Comparison of ENCODE assay signal across 11 cellular contexts in the genomic region with DNA sequence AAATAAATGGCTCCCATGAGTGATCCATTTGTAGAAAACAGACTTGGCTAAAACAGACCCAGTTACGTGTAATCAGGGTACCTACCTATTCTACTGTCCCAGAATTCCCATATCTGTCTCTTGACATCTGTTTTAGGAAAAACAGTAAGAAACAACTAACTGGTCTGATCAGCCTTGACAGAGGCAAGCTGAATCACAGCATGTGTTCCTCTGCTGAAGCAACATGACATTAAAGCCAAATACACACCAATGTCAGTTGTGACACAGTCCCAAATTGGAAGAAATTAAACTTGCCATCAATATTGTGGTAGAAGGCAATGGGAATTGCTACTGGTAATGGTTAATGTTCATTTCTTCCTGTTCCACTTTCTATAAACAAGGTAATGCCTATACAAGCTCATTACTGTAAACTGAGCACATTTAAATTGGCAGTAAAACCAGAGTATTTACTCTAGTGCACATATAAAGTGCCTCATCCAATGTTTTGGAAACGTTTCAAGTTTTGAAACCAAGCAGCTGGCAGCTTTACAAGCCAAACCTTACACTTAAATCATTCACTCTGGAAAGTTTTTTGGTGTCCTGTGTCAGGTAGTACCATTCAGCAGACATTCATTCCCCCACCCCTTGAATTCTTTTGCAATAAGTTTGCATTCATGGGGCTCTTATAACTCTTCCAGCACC. TPM values are rescaled to one million over a fixed set of nuclear protein-coding genes. Genes with fewer than 3 reads are reported as not detected.
DNase-seq lines count a peak whose midpoint lies in the region; ATAC-seq and TF ChIP-seq lines count a peak whose summit lies in the region.
"Had no signal": no experiment of that assay in that cellular context is flagged by ENCODE, and none has a peak within 500 bp of the region (broad histone marks: within the 10 kb centered on the region; RNA-seq: fewer than 3 reads in every experiment).

No MANE protein-coding gene starts in this region.

- H3K27ac Mint-ChIP-seq in WTC11, result no peak overlapping the region
- H3K27ac Mint-ChIP-seq: brain had no signal

- no peaks in the 10 kb centered on the region for H3K9me3 ChIP-seq in Karpas-422 (ENCODE audit: low read length)

- CTCF ChIA-PET in WTC11 (lab: Charles Lee), result interaction anchor here (1.0 to 1.8 kb wide), 2 partner anchors 28 to 32 kb away, joined by 3 to 9 read pairs; no protein-coding TSS in a partner anchor

- no peaks in the 10 kb centered on the region for H3K27me3 ChIP-seq in Karpas-422 (ENCODE audit: low read length)

- intact Hi-C loops in head of caudate nucleus (cut with DNase I), result no loop called here

- no peaks in the 10 kb centered on the region for H3K36me3 Mint-ChIP-seq in WTC11
- H3K36me3 Mint-ChIP-seq: brain had no signal

- peaks cover 7% of the 10 kb centered on the region for H3K4me1 Mint-ChIP-seq in WTC11

- no peaks in the 10 kb centered on the region for H3K9me2 ChIP-seq in Karpas-422 (replicated peaks; ENCODE audit: insufficient read depth, low read length)

- POLR2A ChIA-PET in WTC11 (lab: Charles Lee), result no interaction called here

- in situ Hi-C loops in astrocyte of the spinal cord (cut with HindIII; ENCODE audit: low sequenced_read_pairs), result no loop called here

- H2AFZ ChIP-seq in Karpas-422 (ENCODE audit: low read length), result no peak overlapping the region

- no peak for ATAC-seq in WTC11

- no peaks in the 10 kb centered on the region for H3K36me3 ChIP-seq in Karpas-422 (ENCODE audit: insufficient read depth, low read length)

- TF ChIP-seq CTCF in astrocyte of the spinal cord (IDR thresholded peaks at IDR 0.05; ENCODE audit: low read depth, low read length), result no peak
- TF ChIP-seq CTCF in WTC11 (IDR thresholded peaks at IDR 0.05), result no peak

- DNase-seq in DMS 273 treated with DMSO at 0.1 percent for 48 hours (lab: John Stamatoyannopoulos, UW), result peak; percentile 51
- peak; percentile 63 for DNase-seq in NCI-H2029 (lab: John Stamatoyannopoulos, UW)
- DNase-seq in astrocyte of the spinal cord (ENCODE audit: low read depth, low spot score), result peak; percentile 70
- peak; percentile 48 for DNase-seq in kidney tubule cell (ENCODE audit: low spot score)
- DNase-seq in WTC11 (ENCODE audit: low spot score), result no peak
- no peak for DNase-seq in head of caudate nucleus
- no peak for DNase-seq in Karpas-422
- no peak for DNase-seq in activated CD4-positive, alpha-beta T cell treated with anti-CD3 and anti-CD28 coated beads for 48 hours
- DNase-seq: C1 segment of cervical spinal cord had no signal

- no peaks in the 10 kb centered on the region for H3K79me2 ChIP-seq in Karpas-422 (ENCODE audit: low read length)

- H3K27ac ChIP-seq in Karpas-422 (ENCODE audit: low read length), result no peak overlapping the region

- no peaks in the 10 kb centered on the region for H3K4me1 ChIP-seq in Karpas-422 (ENCODE audit: low read length)

- H3K4me3 Mint-ChIP-seq in WTC11, result no peak overlapping the region
- H3K4me3 Mint-ChIP-seq: brain had no signal

- H3K4me3 ChIP-seq in astrocyte of the spinal cord (ENCODE audit: low read depth, low read length) (no peak overlapping the region), Karpas-422 (ENCODE audit: low read length) (no peak overlapping the region)
- H3K4me3 ChIP-seq: skin epidermis had no signal

- no peak overlapping the region for H3K4me2 ChIP-seq in Karpas-422 (ENCODE audit: low read depth, low read length, poor library complexity, severe bottlenecking)

- no peaks in the 10 kb centered on the region for H3K9me3 Mint-ChIP-seq in WTC11
- H3K9me3 Mint-ChIP-seq: brain had no signal

- H3K9ac ChIP-seq in Karpas-422 (ENCODE audit: low read length), result no peak overlapping the region

- H3K27me3 Mint-ChIP-seq in WTC11 (ENCODE audit: low read depth), result peaks cover 31% of the 10 kb centered on the region

- H4K20me1 ChIP-seq in Karpas-422 (ENCODE audit: insufficient read depth, low read depth, low read length), result no peaks in the 10 kb centered on the region

TF ChIP-seq in WTC11, 78 proteins besides CTCF, POLR2A, EP300 and RAD21:
- TF ChIP-seq NFATC4 (CRISPR knock-in tag; IDR thresholded peaks at IDR 0.05) (no peak), NR1H2 (CRISPR knock-in tag; IDR thresholded peaks at IDR 0.05) (no peak), TEAD4 (CRISPR knock-in tag; IDR thresholded peaks at IDR 0.05) (no peak), SOX15 (CRISPR knock-in tag; IDR thresholded peaks at IDR 0.05) (no peak), NR3C1 (CRISPR knock-in tag; conservative IDR thresholded peaks at IDR 0.05; ENCODE audit: low read depth) (no peak), IRF2 (CRISPR knock-in tag; IDR thresholded peaks at IDR 0.05; ENCODE audit: borderline replicate concordance, low read depth) (no peak), ZNF121 (CRISPR knock-in tag; IDR thresholded peaks at IDR 0.05) (no peak), OVOL2 (CRISPR knock-in tag; IDR thresholded peaks at IDR 0.05; ENCODE audit: borderline replicate concordance) (no peak)
- TF ChIP-seq, protein P1, sequence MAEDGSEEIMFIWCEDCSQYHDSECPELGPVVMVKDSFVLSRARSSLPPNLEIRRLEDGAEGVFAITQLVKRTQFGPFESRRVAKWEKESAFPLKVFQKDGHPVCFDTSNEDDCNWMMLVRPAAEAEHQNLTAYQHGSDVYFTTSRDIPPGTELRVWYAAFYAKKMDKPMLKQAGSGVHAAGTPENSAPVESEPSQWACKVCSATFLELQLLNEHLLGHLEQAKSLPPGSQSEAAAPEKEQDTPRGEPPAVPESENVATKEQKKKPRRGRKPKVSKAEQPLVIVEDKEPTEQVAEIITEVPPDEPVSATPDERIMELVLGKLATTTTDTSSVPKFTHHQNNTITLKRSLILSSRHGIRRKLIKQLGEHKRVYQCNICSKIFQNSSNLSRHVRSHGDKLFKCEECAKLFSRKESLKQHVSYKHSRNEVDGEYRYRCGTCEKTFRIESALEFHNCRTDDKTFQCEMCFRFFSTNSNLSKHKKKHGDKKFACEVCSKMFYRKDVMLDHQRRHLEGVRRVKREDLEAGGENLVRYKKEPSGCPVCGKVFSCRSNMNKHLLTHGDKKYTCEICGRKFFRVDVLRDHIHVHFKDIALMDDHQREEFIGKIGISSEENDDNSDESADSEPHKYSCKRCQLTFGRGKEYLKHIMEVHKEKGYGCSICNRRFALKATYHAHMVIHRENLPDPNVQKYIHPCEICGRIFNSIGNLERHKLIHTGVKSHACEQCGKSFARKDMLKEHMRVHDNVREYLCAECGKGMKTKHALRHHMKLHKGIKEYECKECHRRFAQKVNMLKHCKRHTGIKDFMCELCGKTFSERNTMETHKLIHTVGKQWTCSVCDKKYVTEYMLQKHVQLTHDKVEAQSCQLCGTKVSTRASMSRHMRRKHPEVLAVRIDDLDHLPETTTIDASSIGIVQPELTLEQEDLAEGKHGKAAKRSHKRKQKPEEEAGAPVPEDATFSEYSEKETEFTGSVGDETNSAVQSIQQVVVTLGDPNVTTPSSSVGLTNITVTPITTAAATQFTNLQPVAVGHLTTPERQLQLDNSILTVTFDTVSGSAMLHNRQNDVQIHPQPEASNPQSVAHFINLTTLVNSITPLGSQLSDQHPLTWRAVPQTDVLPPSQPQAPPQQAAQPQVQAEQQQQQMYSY (CRISPR knock-in tag; IDR thresholded peaks at IDR 0.05), result no peak
- TF ChIP-seq, protein P2, sequence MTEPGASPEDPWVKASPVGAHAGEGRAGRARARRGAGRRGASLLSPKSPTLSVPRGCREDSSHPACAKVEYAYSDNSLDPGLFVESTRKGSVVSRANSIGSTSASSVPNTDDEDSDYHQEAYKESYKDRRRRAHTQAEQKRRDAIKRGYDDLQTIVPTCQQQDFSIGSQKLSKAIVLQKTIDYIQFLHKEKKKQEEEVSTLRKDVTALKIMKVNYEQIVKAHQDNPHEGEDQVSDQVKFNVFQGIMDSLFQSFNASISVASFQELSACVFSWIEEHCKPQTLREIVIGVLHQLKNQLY (CRISPR knock-in tag; IDR thresholded peaks at IDR 0.05), result no peak
- TF ChIP-seq, protein P3, sequence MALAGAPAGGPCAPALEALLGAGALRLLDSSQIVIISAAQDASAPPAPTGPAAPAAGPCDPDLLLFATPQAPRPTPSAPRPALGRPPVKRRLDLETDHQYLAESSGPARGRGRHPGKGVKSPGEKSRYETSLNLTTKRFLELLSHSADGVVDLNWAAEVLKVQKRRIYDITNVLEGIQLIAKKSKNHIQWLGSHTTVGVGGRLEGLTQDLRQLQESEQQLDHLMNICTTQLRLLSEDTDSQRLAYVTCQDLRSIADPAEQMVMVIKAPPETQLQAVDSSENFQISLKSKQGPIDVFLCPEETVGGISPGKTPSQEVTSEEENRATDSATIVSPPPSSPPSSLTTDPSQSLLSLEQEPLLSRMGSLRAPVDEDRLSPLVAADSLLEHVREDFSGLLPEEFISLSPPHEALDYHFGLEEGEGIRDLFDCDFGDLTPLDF (CRISPR knock-in tag; IDR thresholded peaks at IDR 0.05), result no peak
- TF ChIP-seq, protein P4, sequence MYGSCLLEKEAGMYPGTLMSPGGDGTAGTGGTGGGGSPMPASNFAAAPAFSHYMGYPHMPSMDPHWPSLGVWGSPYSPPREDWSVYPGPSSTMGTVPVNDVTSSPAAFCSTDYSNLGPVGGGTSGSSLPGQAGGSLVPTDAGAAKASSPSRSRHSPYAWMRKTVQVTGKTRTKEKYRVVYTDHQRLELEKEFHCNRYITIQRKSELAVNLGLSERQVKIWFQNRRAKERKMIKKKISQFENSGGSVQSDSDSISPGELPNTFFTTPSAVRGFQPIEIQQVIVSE (CRISPR knock-in tag; IDR thresholded peaks at IDR 0.05; ENCODE audit: borderline replicate concordance), result no peak

RNA-seq across cellular contexts. Expression of a gene that starts 26.9 kb away (rescaled TPM):
- total RNA-seq in WTC11 (2021), result 1.1 to 1.3 TPM (median 1.2 TPM) in 3 replicates
- not detected in 2 replicates for total RNA-seq in Karpas-422 (2014; rRNA removed; shearing (Covaris generic); ENCODE audit: low replicate concordance)

Comparison
In these comparisons a context has a peak if more than half of its experiments do, and no peak if none do; other contexts are left out.
1. DNase-seq: peak in DMS 273 treated with DMSO at 0.1 percent for 48 hours (single experiment), NCI-H2029 (single experiment), astrocyte of the spinal cord (single experiment) and kidney tubule cell (single experiment); none in WTC11 (single experiment), head of caudate nucleus (0 of 42), Karpas-422 (single experiment) and activated CD4-positive, alpha-beta T cell treated with anti-CD3 and anti-CD28 coated beads for 48 hours (single experiment).